Comparison of ENCODE assay signal across 19 cellular contexts in genomic region chr9:114080773-114081440, GRCh38. TPM values are rescaled to one million over a fixed set of nuclear protein-coding genes. Genes with fewer than 3 reads are reported as not detected.
DNase-seq lines count a peak whose midpoint lies in the region; ATAC-seq and TF ChIP-seq lines count a peak whose summit lies in the region.
"Had no signal": no experiment of that assay in that cellular context is flagged by ENCODE, and none has a peak within 500 bp of the region (broad histone marks: within the 10 kb centered on the region; RNA-seq: fewer than 3 reads in every experiment).

No MANE protein-coding gene starts in this region.

- H3K27me3 ChIP-seq in breast epithelium (no peaks in the 10 kb centered on the region), mucosa of rectum (ENCODE audit: control insufficient read depth in 2 of 2, insufficient read depth in 2 of 2, low read length in 2 of 2) (no peaks in the 10 kb centered on the region), vagina (no peaks in the 10 kb centered on the region), testis (no peaks in the 10 kb centered on the region)

- 78 to 92% methylated on average over 7 of the region's 7 CpGs for WGBS in testis, 2 donors

- H3K27ac ChIP-seq in breast epithelium (peak overlapping the region in 1 of 2 donors; percentile 5), mucosa of rectum (ENCODE audit: low read depth in 2 of 2, low read length in 2 of 2) (peak overlapping the region; percentile 74 to 76), vagina (no peak overlapping the region), testis (no peak overlapping the region)
- H3K27ac ChIP-seq: heart left ventricle, thoracic aorta had no signal

- H3K9ac ChIP-seq in mucosa of rectum (ENCODE audit: low read depth in 1 of 2, low read length in 2 of 2): no peak overlapping the region

- TF ChIP-seq CTCF in breast epithelium (IDR thresholded peaks at IDR 0.05) (no peak), vagina (IDR thresholded peaks at IDR 0.05) (no peak), testis (IDR thresholded peaks at IDR 0.05) (no peak)

- intact Hi-C loops in breast epithelium (cut with DNase I; ENCODE audit: low total_unique reads) (loop anchor here (5.0 kb wide), 1 partner anchor 206 kb away; no protein-coding TSS in a partner anchor), vagina (cut with DNase I) (loop anchor here (5.0 kb wide), 1 partner anchor 211 kb away; no protein-coding TSS in a partner anchor), testis (cut with DNase I; ENCODE audit: low total_unique reads) (loop anchor here (10.0 kb wide), 1 partner anchor 204 kb away; no protein-coding TSS in a partner anchor)

- DNase-seq in T47D (ENCODE audit: low read depth in 1 of 2, low spot score in 1 of 2) (peak; percentile 46 to 79), breast epithelium (ENCODE audit: low spot score in 2 of 2) (no peak), glomerular visceral epithelial cell (ENCODE audit: extremely low spot score) (peak; percentile 70), vagina (ENCODE audit: extremely low spot score in 2 of 2) (no peak), testis (no peak)
- DNase-seq: activated CD4-positive, alpha-beta T cell treated with anti-CD3 and anti-CD28 coated beads, Interleukin-2, amount 50 U/mL, for 1 hour; activated naive CD8-positive, alpha-beta T cell treated with anti-CD3 and anti-CD28 coated beads, Interleukin-2, amount 50 U/mL, for 24 hours; activated T-cell treated with anti-CD3 and anti-CD28 coated beads, Interleukin-2, amount 50 U/mL, for 4 hours; CD8-positive, alpha-beta T cell; heart left ventricle; NCI-H2081 treated with DMSO at 0.1 percent for 48 hours; NCI-H524; stimulated activated CD4-positive, alpha-beta T cell treated with anti-CD3 and anti-CD28 coated beads, Interleukin-2, amount 100 ng/mL, for 24 hours had no signal

- TF ChIP-seq POLR2A in breast epithelium (IDR thresholded peaks at IDR 0.05): no peak
- no peak for TF ChIP-seq POLR2A in vagina (IDR thresholded peaks at IDR 0.05)
- no peak for TF ChIP-seq POLR2A in testis (IDR thresholded peaks at IDR 0.05)

- H3K4me3 ChIP-seq in breast epithelium (no peak overlapping the region), mucosa of rectum (ENCODE audit: low read length in 2 of 2) (peak overlapping the region in 1 of 2 donors; percentile 22), vagina (no peak overlapping the region), testis (no peak overlapping the region)
- H3K4me3 ChIP-seq: HAP-1, heart left ventricle, thoracic aorta had no signal

- in situ Hi-C loops in T47D (cut with HindIII; ENCODE audit: low pct_unique_long_range_greater_than_20kb, low sequenced_read_pairs): no loop called here

- H3K4me1 ChIP-seq in breast epithelium: no peaks in the 10 kb centered on the region
- peaks cover 28 to 42% of the 10 kb centered on the region in 2 donors for H3K4me1 ChIP-seq in mucosa of rectum (ENCODE audit: control insufficient read depth in 2 of 2, insufficient read depth in 2 of 2, low read length in 2 of 2)
- H3K4me1 ChIP-seq in vagina: peaks cover 11% of the 10 kb centered on the region
- no peaks in the 10 kb centered on the region for H3K4me1 ChIP-seq in testis
- H3K4me1 ChIP-seq: HAP-1 had no signal

- ATAC-seq in HG02885 (IDR thresholded peaks at IDR 0.05; ENCODE audit: poor library complexity, unreplicated experiment) (no peak), HG02870 (IDR thresholded peaks at IDR 0.05; ENCODE audit: unreplicated experiment) (no peak)
- ATAC-seq: activated naive CD8-positive, alpha-beta T cell treated with anti-CD3 and anti-CD28 coated beads, Interleukin-2, amount 50 U/mL, for 24 hours; activated T-cell treated with anti-CD3 and anti-CD28 coated beads, Interleukin-2, amount 50 U/mL, for 4 hours; CD8-positive, alpha-beta T cell; heart left ventricle; natural killer cell had no signal

- H3K9me3 ChIP-seq in breast epithelium: no peaks in the 10 kb centered on the region
- H3K9me3 ChIP-seq in mucosa of rectum (ENCODE audit: control insufficient read depth in 2 of 2, low read length in 2 of 2): no peaks in the 10 kb centered on the region
- H3K9me3 ChIP-seq in vagina: no peaks in the 10 kb centered on the region
- no peaks in the 10 kb centered on the region for H3K9me3 ChIP-seq in testis
- H3K9me3 ChIP-seq: HAP-1, heart left ventricle, thoracic aorta had no signal

- no peaks in the 10 kb centered on the region for H3K36me3 ChIP-seq in breast epithelium
- no peaks in the 10 kb centered on the region for H3K36me3 ChIP-seq in mucosa of rectum (ENCODE audit: control insufficient read depth in 2 of 2, insufficient read depth in 2 of 2, low read length in 2 of 2)
- no peaks in the 10 kb centered on the region for H3K36me3 ChIP-seq in vagina
- no peaks in the 10 kb centered on the region for H3K36me3 ChIP-seq in testis (ENCODE audit: low read depth, missing control alignments)
- H3K36me3 ChIP-seq: HAP-1, heart left ventricle, thoracic aorta had no signal

RNA-seq across cellular contexts. Expression of gene AMBP, which starts 2.8 kb away (rescaled TPM):
- under 1 TPM in 1 of 3 donors, not detected in 2; 0.66 TPM for total RNA-seq in breast epithelium
- total RNA-seq in vagina: not detected
- total RNA-seq in testis: under 1 TPM; 0.47 to 0.68 TPM
- polyA plus RNA-seq in testis (ENCODE audit: insufficient read depth, low read depth, low replicate concordance): 0.88 TPM
- total RNA-seq: CD8-positive, alpha-beta T cell; natural killer cell; thoracic aorta had no signal

RNA-seq across cellular contexts. Expression of gene KIF12, which starts 18.2 kb away (rescaled TPM):
- 10 to 100 TPM in 2 of 3 donors, not detected in 1; 14.4 to 34.4 TPM for total RNA-seq in breast epithelium
- not detected for total RNA-seq in vagina
- total RNA-seq in testis: 1 to 10 TPM; 5.4 to 9.2 TPM
- 7.1 TPM for polyA plus RNA-seq in testis (ENCODE audit: insufficient read depth, low read depth, low replicate concordance)
- total RNA-seq: CD8-positive, alpha-beta T cell; natural killer cell; thoracic aorta had no signal

Comparison
In these comparisons a context has a peak if more than half of its experiments do, and no peak if none do; other contexts are left out.
1. DNase-seq: peak in T47D (2 of 2) and glomerular visceral epithelial cell (single experiment); none in breast epithelium (0 of 2), vagina (0 of 2) and testis (single experiment).
2. H3K27ac ChIP-seq: peak in mucosa of rectum (2 of 2); none in vagina (single experiment) and testis (0 of 2).